In the genomic region with DNA sequence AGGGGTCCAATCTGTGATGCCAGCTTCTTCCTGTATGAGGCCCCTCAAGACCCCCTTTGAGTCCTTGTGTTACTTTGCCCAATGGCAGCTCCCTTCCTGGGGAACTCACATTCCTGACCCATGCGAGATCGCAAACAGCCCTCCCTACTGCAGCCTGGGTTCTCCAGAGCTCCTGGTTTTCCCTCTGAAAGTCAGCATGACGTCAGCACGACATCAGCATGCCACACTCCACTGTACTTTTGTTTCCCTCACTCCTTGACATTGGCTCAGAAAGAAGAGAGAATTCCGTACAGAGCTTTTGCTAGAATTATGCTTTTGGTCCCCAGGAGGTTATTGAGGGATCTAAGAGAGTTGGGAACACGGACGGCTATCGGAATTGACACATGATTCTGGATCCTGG, we compare ENCODE assay signal across 40 cellular contexts.
"Had no signal": no experiment of that assay in that cellular context is flagged by ENCODE, and none has a peak within 500 bp of the region (broad histone marks: within the 10 kb centered on the region; RNA-seq: fewer than 3 reads in every experiment).

No MANE protein-coding gene starts in this region.

- H3K4me3 ChIP-seq: adrenal gland, ascending aorta, body of pancreas, breast epithelium, cardiac muscle cell had no signal

- DNase-seq: activated effector memory CD4-positive, alpha-beta T cell treated with anti-CD3 and anti-CD28 coated beads, Interleukin-2, amount 50 U/mL, for 16 hours; activated effector memory CD4-positive, alpha-beta T cell treated with Interleukin-2 at 50 U/mL for 16 hours; activated gamma-delta T cell; activated gamma-delta T cell treated with Interleukin-2 at 50 U/mL for 16 hours; activated naive CD4-positive, alpha-beta T cell; activated naive CD4-positive, alpha-beta T cell treated with anti-CD3 and anti-CD28 coated beads for 36 hours; activated naive CD4-positive, alpha-beta T cell treated with anti-CD3 and anti-CD28 coated beads, Interleukin-2, amount 10 ng/mL, durations not matched to agents 7 days and 5 days; activated naive CD4-positive, alpha-beta T cell treated with anti-CD3 and anti-CD28 coated beads, Interleukin-2, amount 50 U/mL, for 16 hours; activated naive CD4-positive, alpha-beta T cell treated with Interleukin-2 at 50 U/mL for 16 hours; activated naive CD8-positive, alpha-beta T cell treated with anti-CD3 and anti-CD28 coated beads for 36 hours; activated naive CD8-positive, alpha-beta T cell treated with anti-CD3 and anti-CD28 coated beads, Interleukin-2, amount 10 ng/mL, durations not matched to agents 7 days and 5 days; activated naive CD8-positive, alpha-beta T cell treated with anti-CD3 and anti-CD28 coated beads, Interleukin-2, amount 50 U/mL, for 24 hours; activated T-cell treated with anti-CD3 and anti-CD28 coated beads for 4 hours; activated T-cell treated with anti-CD3 and anti-CD28 coated beads, Interleukin-2, amount 50 U/mL, for 1 hour; activated T-cell treated with anti-CD3 and anti-CD28 coated beads, Interleukin-2, amount 50 U/mL, for 24 hours; activated T-cell treated with anti-CD3 and anti-CD28 coated beads, Interleukin-2, amount 50 U/mL, for 4 hours; activated T-cell treated with anti-CD3 and anti-CD28 coated beads, Interleukin-2, amount 50 U/mL, for 48 hours; activated T-cell treated with anti-CD3 and anti-CD28 coated beads, Interleukin-2, amount 50 U/mL, for 72 hours; adrenal gland; amniotic stem cell; amygdala; anterior cingulate cortex; aorta; body of pancreas; brain microvascular endothelial cell; central memory CD4-positive, alpha-beta T cell; cerebellar nuclear complex had no signal

- FAIRE-seq: astrocyte, bronchial epithelial cell had no signal

- ATAC-seq: activated naive CD4-positive, alpha-beta T cell treated with anti-CD3 and anti-CD28 coated beads, Interleukin-2, amount 50 U/mL, for 72 hours; activated naive CD8-positive, alpha-beta T cell treated with anti-CD3 and anti-CD28 coated beads, Interleukin-2, amount 50 U/mL, for 24 hours; activated T-cell treated with anti-CD3 and anti-CD28 coated beads, Interleukin-2, amount 50 U/mL, for 4 hours; activated T-cell treated with anti-CD3 and anti-CD28 coated beads, Interleukin-2, amount 50 U/mL, for 72 hours; activated T-helper 17 cell treated with anti-CD3 and anti-CD28 coated beads, Interleukin-2, amount 50 U/mL, for 72 hours; body of pancreas had no signal

- H3K9me3 Mint-ChIP-seq: activated naive CD8-positive, alpha-beta T cell treated with anti-CD3 and anti-CD28 coated beads for 36 hours; activated T-helper 17 cell treated with anti-CD3 and anti-CD28 coated beads, Interleukin-2, amount 50 U/mL, for 72 hours had no signal

- H3K27me3 ChIP-seq: adrenal gland, ascending aorta, body of pancreas, brain microvascular endothelial cell, breast epithelium, cardiac muscle cell had no signal

- H3K4me1 ChIP-seq: adrenal gland, ascending aorta, body of pancreas, breast epithelium had no signal

- H3K36me3 ChIP-seq: adrenal gland, ascending aorta, brain microvascular endothelial cell, breast epithelium, cardiac muscle cell had no signal

- H3K4me1 Mint-ChIP-seq: activated naive CD4-positive, alpha-beta T cell treated with anti-CD3 and anti-CD28 coated beads, Interleukin-2, amount 10 ng/mL, durations not matched to agents 7 days and 5 days; activated naive CD4-positive, alpha-beta T cell treated with anti-CD3 and anti-CD28 coated beads, Interleukin-2, amount 50 U/mL, for 24 hours; activated naive CD8-positive, alpha-beta T cell treated with anti-CD3 and anti-CD28 coated beads for 36 hours; activated naive CD8-positive, alpha-beta T cell treated with anti-CD3 and anti-CD28 coated beads, Interleukin-2, amount 10 ng/mL, durations not matched to agents 7 days and 5 days; activated naive CD8-positive, alpha-beta T cell treated with anti-CD3 and anti-CD28 coated beads, Interleukin-2, amount 50 U/mL, for 24 hours; activated T-helper 17 cell treated with anti-CD3 and anti-CD28 coated beads, Interleukin-2, amount 50 U/mL, for 72 hours; central memory CD8-positive, alpha-beta T cell had no signal

- H3K27ac Mint-ChIP-seq: activated naive CD4-positive, alpha-beta T cell treated with anti-CD3 and anti-CD28 coated beads for 36 hours; activated naive CD4-positive, alpha-beta T cell treated with anti-CD3 and anti-CD28 coated beads, Interleukin-2, amount 10 ng/mL, durations not matched to agents 7 days and 5 days; activated naive CD4-positive, alpha-beta T cell treated with anti-CD3 and anti-CD28 coated beads, Interleukin-2, amount 50 U/mL, for 24 hours; activated naive CD4-positive, alpha-beta T cell treated with anti-CD3 and anti-CD28 coated beads, Interleukin-2, amount 50 U/mL, for 72 hours; activated naive CD8-positive, alpha-beta T cell; activated naive CD8-positive, alpha-beta T cell treated with anti-CD3 and anti-CD28 coated beads for 36 hours; activated naive CD8-positive, alpha-beta T cell treated with anti-CD3 and anti-CD28 coated beads, Interleukin-2, amount 10 ng/mL, durations not matched to agents 7 days and 5 days; activated naive CD8-positive, alpha-beta T cell treated with anti-CD3 and anti-CD28 coated beads, Interleukin-2, amount 50 U/mL, for 24 hours; activated T-cell treated with anti-CD3 and anti-CD28 coated beads, Interleukin-2, amount 50 U/mL, for 24 hours; activated T-cell treated with anti-CD3 and anti-CD28 coated beads, Interleukin-2, amount 50 U/mL, for 72 hours; activated T-helper 1 cell treated with anti-CD3 and anti-CD28 coated beads, Interleukin-12 subunit alpha, Interleukin-12 subunit beta, Interleukin-2, Interleukin-4 antibody, amounts not matched to agents 30 ng/mL and 10 ng/mL and 1 ng/mL, durations not matched to agents 14 hours and 24 hours and 36 hours; activated T-helper 17 cell treated with anti-CD3 and anti-CD28 coated beads, Interleukin-2, amount 50 U/mL, for 72 hours; activated T-helper 2 cell treated with anti-CD3 and anti-CD28 coated beads, Interferon-gamma antibody, Interleukin-2, Interleukin-4, amounts not matched to agents 10 μg/mL and 5 μg/mL and 100 μg/mL, durations not matched to agents 14 hours and 24 hours and 36 hours; brain had no signal

- H3K36me3 Mint-ChIP-seq: activated naive CD4-positive, alpha-beta T cell treated with anti-CD3 and anti-CD28 coated beads, Interleukin-2, amount 10 ng/mL, durations not matched to agents 7 days and 5 days; activated naive CD4-positive, alpha-beta T cell treated with anti-CD3 and anti-CD28 coated beads, Interleukin-2, amount 50 U/mL, for 24 hours; activated naive CD4-positive, alpha-beta T cell treated with anti-CD3 and anti-CD28 coated beads, Interleukin-2, amount 50 U/mL, for 72 hours; activated naive CD8-positive, alpha-beta T cell; activated naive CD8-positive, alpha-beta T cell treated with anti-CD3 and anti-CD28 coated beads for 36 hours; activated naive CD8-positive, alpha-beta T cell treated with anti-CD3 and anti-CD28 coated beads, Interleukin-2, amount 10 ng/mL, durations not matched to agents 7 days and 5 days; brain had no signal

- H3K9me3 ChIP-seq: adrenal gland, ascending aorta, body of pancreas, breast epithelium had no signal

- H3K27me3 Mint-ChIP-seq: activated naive CD4-positive, alpha-beta T cell treated with anti-CD3 and anti-CD28 coated beads, Interleukin-2, amount 10 ng/mL, durations not matched to agents 7 days and 5 days; activated naive CD8-positive, alpha-beta T cell treated with anti-CD3 and anti-CD28 coated beads, Interleukin-2, amount 10 ng/mL, durations not matched to agents 7 days and 5 days had no signal

- H3K4me3 Mint-ChIP-seq: activated naive CD4-positive, alpha-beta T cell treated with anti-CD3 and anti-CD28 coated beads for 36 hours; activated naive CD4-positive, alpha-beta T cell treated with anti-CD3 and anti-CD28 coated beads, Interleukin-2, amount 10 ng/mL, durations not matched to agents 7 days and 5 days; activated naive CD4-positive, alpha-beta T cell treated with anti-CD3 and anti-CD28 coated beads, Interleukin-2, amount 50 U/mL, for 24 hours; activated naive CD8-positive, alpha-beta T cell; activated naive CD8-positive, alpha-beta T cell treated with anti-CD3 and anti-CD28 coated beads for 36 hours; activated naive CD8-positive, alpha-beta T cell treated with anti-CD3 and anti-CD28 coated beads, Interleukin-2, amount 10 ng/mL, durations not matched to agents 7 days and 5 days; activated naive CD8-positive, alpha-beta T cell treated with anti-CD3 and anti-CD28 coated beads, Interleukin-2, amount 50 U/mL, for 24 hours; activated T-cell treated with anti-CD3 and anti-CD28 coated beads, Interleukin-2, amount 50 U/mL, for 24 hours; activated T-cell treated with anti-CD3 and anti-CD28 coated beads, Interleukin-2, amount 50 U/mL, for 4 hours; activated T-cell treated with anti-CD3 and anti-CD28 coated beads, Interleukin-2, amount 50 U/mL, for 72 hours; activated T-helper 1 cell treated with anti-CD3 and anti-CD28 coated beads, Interleukin-12 subunit alpha, Interleukin-12 subunit beta, Interleukin-2, Interleukin-4 antibody, amounts not matched to agents 30 ng/mL and 10 ng/mL and 1 ng/mL, durations not matched to agents 14 hours and 24 hours and 36 hours; activated T-helper 17 cell treated with anti-CD3 and anti-CD28 coated beads, Interleukin-2, amount 50 U/mL, for 72 hours; brain; central memory CD8-positive, alpha-beta T cell had no signal

- H3K27ac ChIP-seq: adrenal gland, ascending aorta, body of pancreas, brain microvascular endothelial cell, breast epithelium, cardiac muscle cell had no signal
